ENCODE assay signal across 14 cellular contexts in the genomic region with DNA sequence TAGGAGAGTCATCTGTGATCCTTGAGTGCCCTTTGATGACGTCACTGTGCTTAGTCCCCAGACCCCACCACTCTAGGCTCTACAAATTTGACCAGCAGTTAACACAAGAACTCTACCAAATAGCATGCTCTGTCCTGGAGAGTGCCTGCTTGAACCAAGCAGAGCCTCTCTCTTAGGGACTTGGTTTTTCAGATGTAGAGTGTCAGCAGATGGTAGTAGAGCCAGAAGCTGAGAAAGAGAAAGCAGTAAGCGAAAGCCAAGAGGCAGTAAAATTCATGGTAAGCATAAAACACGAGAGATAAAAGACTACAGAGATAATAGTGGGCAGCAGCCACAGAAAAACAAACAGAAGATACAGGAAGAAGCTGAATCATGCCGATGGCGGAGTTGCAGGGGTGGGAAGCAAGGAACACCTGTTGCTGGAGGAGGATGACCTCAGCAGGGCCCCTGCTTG.
DNase-seq lines count a peak whose midpoint lies in the region; ATAC-seq and TF ChIP-seq lines count a peak whose summit lies in the region.
"Had no signal": no experiment of that assay in that cellular context is flagged by ENCODE, and none has a peak within 500 bp of the region (broad histone marks: within the 10 kb centered on the region; RNA-seq: fewer than 3 reads in every experiment).

No MANE protein-coding gene starts in this region.

- TF ChIP-seq EP300 in sigmoid colon (IDR thresholded peaks at IDR 0.05), result no peak

- H3K27ac ChIP-seq in VCaP (peak overlapping the region; percentile 81), sigmoid colon (no peak overlapping the region)
- H3K27ac ChIP-seq: BLaER1, coronary artery had no signal

- no peaks in the 10 kb centered on the region for H3K36me3 ChIP-seq in sigmoid colon
- H3K36me3 ChIP-seq: BLaER1 had no signal

- no peak for TF ChIP-seq POLR2A in sigmoid colon (IDR thresholded peaks at IDR 0.05)

- H3K4me1 ChIP-seq in sigmoid colon, result peaks cover 0 to 5% (median 0%) of the 10 kb centered on the region in 4 donors
- H3K4me1 ChIP-seq: BLaER1 had no signal

- no peak for TF ChIP-seq CTCF in VCaP (conservative IDR thresholded peaks at IDR 0.05)
- no peak for TF ChIP-seq CTCF in sigmoid colon (IDR thresholded peaks at IDR 0.05)

- H3K36me3 Mint-ChIP-seq in activated naive CD4-positive, alpha-beta T cell treated with anti-CD3 and anti-CD28 coated beads, Interleukin-2, amount 50 U/mL, for 72 hours, result no peaks in the 10 kb centered on the region
- H3K36me3 Mint-ChIP-seq: WTC11 had no signal

- no peak overlapping the region for H3K27ac Mint-ChIP-seq in activated naive CD4-positive, alpha-beta T cell treated with anti-CD3 and anti-CD28 coated beads, Interleukin-2, amount 50 U/mL, for 72 hours
- H3K27ac Mint-ChIP-seq: WTC11 had no signal

- no peaks in the 10 kb centered on the region for H3K27me3 ChIP-seq in sigmoid colon
- H3K27me3 ChIP-seq: BLaER1 had no signal

- DNase-seq in Caki2 (ENCODE audit: low read depth) (peak; percentile 5), HT-29 (ENCODE audit: low spot score) (peak; percentile 45), kidney tubule cell (ENCODE audit: low spot score) (peak; percentile 36), AG20443 (ENCODE audit: low spot score) (no peak), sigmoid colon (no peak)
- no peak for DNase-seq in stimulated activated CD4-positive, alpha-beta T cell treated with anti-CD3 and anti-CD28 coated beads, Interleukin-4, amount 100 ng/mL, for 24 hours
- DNase-seq in activated naive CD4-positive, alpha-beta T cell treated with anti-CD3 and anti-CD28 coated beads, Interleukin-2, amount 50 U/mL, for 72 hours (ENCODE audit: low spot score in 2 of 2), result no peak
- DNase-seq: NCI-H1048; SIG-M5; stimulated activated naive CD4-positive, alpha-beta T cell treated with Interleukin-2 at 50 U/mL for 16 hours had no signal

- no peaks in the 10 kb centered on the region for H3K9me3 ChIP-seq in sigmoid colon
- H3K9me3 ChIP-seq: BLaER1 had no signal

- no peaks in the 10 kb centered on the region for H3K9me3 Mint-ChIP-seq in activated naive CD4-positive, alpha-beta T cell treated with anti-CD3 and anti-CD28 coated beads, Interleukin-2, amount 50 U/mL, for 72 hours
- H3K9me3 Mint-ChIP-seq: WTC11 had no signal

- intact Hi-C loops in sigmoid colon (cut with DNase I), result no loop called here

- 6 to 34% methylated on average over 5 of the region's 5 CpGs for WGBS in sigmoid colon, 2 donors

- no peak overlapping the region for H3K4me3 ChIP-seq in sigmoid colon
- H3K4me3 ChIP-seq: BLaER1, coronary artery had no signal

- in situ Hi-C loops in Caki2 (cut with HindIII; ENCODE audit: low pct_unique_long_range_greater_than_20kb, low sequenced_read_pairs), result no loop called here

- no peak for ATAC-seq in activated naive CD4-positive, alpha-beta T cell treated with anti-CD3 and anti-CD28 coated beads, Interleukin-2, amount 50 U/mL, for 72 hours
- ATAC-seq: WTC11 had no signal

Comparison
In these comparisons a context has a peak if more than half of its experiments do, and no peak if none do; other contexts are left out.
1. DNase-seq: peak in Caki2 (single experiment), HT-29 (single experiment) and kidney tubule cell (single experiment); none in stimulated activated CD4-positive, alpha-beta T cell treated with anti-CD3 and anti-CD28 coated beads, Interleukin-4, amount 100 ng/mL, for 24 hours (single experiment), AG20443 (single experiment), sigmoid colon (single experiment) and activated naive CD4-positive, alpha-beta T cell treated with anti-CD3 and anti-CD28 coated beads, Interleukin-2, amount 50 U/mL, for 72 hours (0 of 2).